ENCODE assay signal across 13 cellular contexts in the genomic region with DNA sequence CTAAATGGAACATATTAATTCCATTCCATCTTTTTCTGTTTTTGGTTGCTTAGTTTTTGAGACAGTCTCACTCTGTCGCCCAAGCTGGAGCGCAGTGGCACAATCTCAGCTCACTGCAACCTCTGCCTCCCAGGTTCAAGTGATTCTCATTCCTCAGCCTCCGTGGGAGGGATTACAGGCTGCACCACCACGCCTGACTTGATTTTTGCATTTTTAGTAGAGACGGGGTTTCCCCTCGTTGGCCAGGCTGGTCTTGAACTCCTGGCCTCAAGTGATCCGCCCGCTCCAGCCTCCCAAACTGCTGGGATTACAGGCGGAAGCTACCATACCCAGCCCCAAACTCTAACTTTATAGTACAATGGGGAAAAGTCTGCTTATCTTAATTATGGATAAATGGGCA. TPM values are rescaled to one million over a fixed set of nuclear protein-coding genes. Genes with fewer than 3 reads are reported as not detected.
DNase-seq lines count a peak whose midpoint lies in the region; ATAC-seq, FAIRE-seq and TF ChIP-seq lines count a peak whose summit lies in the region.
"Had no signal": no experiment of that assay in that cellular context is flagged by ENCODE, and none has a peak within 500 bp of the region (broad histone marks: within the 10 kb centered on the region; RNA-seq: fewer than 3 reads in every experiment).

No MANE protein-coding gene starts in this region.

- peaks cover 99% of the 10 kb centered on the region for H3K79me2 ChIP-seq in HepG2 (ENCODE audit: insufficient read depth, low read length)

- H3K4me1 ChIP-seq in HepG2 (ENCODE audit: insufficient read depth, low read length) (peaks cover 64% of the 10 kb centered on the region), right lobe of liver (peaks cover 0 to 39% (median 8%) of the 10 kb centered on the region in 4 donors)

- no peak overlapping the region for H3K9ac ChIP-seq in HepG2 (ENCODE audit: insufficient read depth, low read depth, low read length)

- H3K27me3 ChIP-seq in HepG2 (ENCODE audit: control insufficient read depth in 1 of 2, insufficient read depth in 2 of 2, low read length in 2 of 2) (no peaks in the 10 kb centered on the region), right lobe of liver (no peaks in the 10 kb centered on the region)
- H3K27me3 ChIP-seq: stomach had no signal

- TF ChIP-seq POLR2A in HepG2 (IDR thresholded peaks at IDR 0.05; ENCODE audit: insufficient read depth in 1 of 2, low read depth in 2 of 2, low read length in 2 of 2) (no peak), right lobe of liver (IDR thresholded peaks at IDR 0.05) (no peak)

- H3K36me3 Mint-ChIP-seq in central memory CD8-positive, alpha-beta T cell (ENCODE audit: insufficient read depth), result peaks cover 47% of the 10 kb centered on the region

- H3K27ac ChIP-seq in HepG2 (ENCODE audit: extremely low read length, insufficient read depth, low read length), result no peak overlapping the region
- H3K27ac ChIP-seq in right lobe of liver, result no peak overlapping the region

- in situ Hi-C loops in HepG2 (cut with HindIII; ENCODE audit: extremely low pct_ligation_motif_present, low pct_unique_long_range_greater_than_20kb), result no loop called here

- TF ChIP-seq RAD21 in HepG2 (CRISPR knock-in tag; IDR thresholded peaks at IDR 0.05), result no peak

- TF ChIP-seq CTCF in HepG2 (CRISPR knock-in tag; IDR thresholded peaks at IDR 0.05) (no peak), right lobe of liver (IDR thresholded peaks at IDR 0.05) (no peak)

- peaks cover 78% of the 10 kb centered on the region for H3K4me1 Mint-ChIP-seq in central memory CD8-positive, alpha-beta T cell

- ATAC-seq in HepG2, result no peak
- ATAC-seq in right lobe of liver, result no peak
- ATAC-seq in HG02852 (IDR thresholded peaks at IDR 0.05; ENCODE audit: unreplicated experiment), result peak; percentile 64
- ATAC-seq in central memory CD8-positive, alpha-beta T cell (replicated peaks; ENCODE audit: extremely low read depth, poor library complexity, severe bottlenecking), result no peak
- ATAC-seq in HG02981 (IDR thresholded peaks at IDR 0.05; ENCODE audit: unreplicated experiment), result no peak
- ATAC-seq in HG03571 (IDR thresholded peaks at IDR 0.05; ENCODE audit: unreplicated experiment), result no peak

- no peaks in the 10 kb centered on the region for H3K9me3 Mint-ChIP-seq in central memory CD8-positive, alpha-beta T cell

- WGBS in HepG2 (ENCODE audit: low lambda C conversion rate), result 93% methylated on average over 9 of the region's 9 CpGs
- 72% methylated on average over 9 of the region's 9 CpGs for WGBS in right lobe of liver (ENCODE audit: insufficient coverage, low coverage, low lambda C conversion rate, missing lambda C conversion rate)

- 0 out of 2 replicates have a peak overlapping the region, but pooled peaks have one; percentile 15 for H3K4me2 ChIP-seq in HepG2 (ENCODE audit: low read depth, low read length)

- FAIRE-seq in HepG2 (lab: Jason Lieb, UNC), result no peak

- no peaks in the 10 kb centered on the region for H3K9me3 ChIP-seq in HepG2 (ENCODE audit: low read length)
- no peaks in the 10 kb centered on the region for H3K9me3 ChIP-seq in right lobe of liver
- H3K9me3 ChIP-seq: stomach had no signal

- BruUV-seq in HepG2 (replicated peaks; lab: Mats Ljungman, UMichigan), result no TSS peak

- peaks cover 97% of the 10 kb centered on the region for H4K20me1 ChIP-seq in HepG2 (ENCODE audit: insufficient read depth, low read length)

- H3K4me3 ChIP-seq in HepG2 (replicated peaks in 1 of 3; ENCODE audit: insufficient read depth in 1 of 3, low read depth in 2 of 3, low read length in 3 of 3) (no peak overlapping the region), right lobe of liver (no peak overlapping the region)
- H3K4me3 ChIP-seq: stomach had no signal

- CTCF ChIA-PET in HepG2 (lab: Yijun Ruan, JAX; ENCODE audit: low intra/inter-chr PET ratio, low total read pairs), result no interaction called here

- intact Hi-C loops in HepG2 (cut with micrococcal nuclease; ENCODE audit: unreplicated experiment) (loop anchor here (5.0 kb wide), 1 partner anchor 55 kb away; no protein-coding TSS in a partner anchor), right lobe of liver (cut with DNase I) (no loop called here)

- H3K27me3 Mint-ChIP-seq in central memory CD8-positive, alpha-beta T cell, result no peaks in the 10 kb centered on the region

- POLR2A ChIA-PET in HepG2 (lab: Yijun Ruan, JAX), result no interaction called here

- H3K27ac Mint-ChIP-seq in central memory CD8-positive, alpha-beta T cell (ENCODE audit: low read depth), result peak overlapping the region; percentile 44

- TF ChIP-seq EP300 in HepG2 (IDR thresholded peaks at IDR 0.05; ENCODE audit: low read depth in 2 of 2, low read length in 2 of 2) (no peak), HepG2 (CRISPR knock-in tag; IDR thresholded peaks at IDR 0.05; ENCODE audit: borderline replicate concordance) (no peak)

- peak overlapping the region; percentile 0 for H3K4me3 Mint-ChIP-seq in central memory CD8-positive, alpha-beta T cell

- no peak overlapping the region for H2AFZ ChIP-seq in HepG2 (ENCODE audit: low read length)

- H3K36me3 ChIP-seq in HepG2 (replicated peaks in 1 of 2; ENCODE audit: control insufficient read depth in 1 of 2, insufficient read depth in 2 of 2, low read length in 2 of 2), result peaks cover 6 to 43% of the 10 kb centered on the region in 2 experiments
- peaks cover 0 to 5% (median 0%) of the 10 kb centered on the region in 4 donors for H3K36me3 ChIP-seq in right lobe of liver

- DNase-seq in HepG2 (ENCODE audit: low spot score), result no peak
- DNase-seq in right lobe of liver, result no peak
- DNase-seq in central memory CD8-positive, alpha-beta T cell (ENCODE audit: low spot score in 2 of 2), result no peak
- no peak for DNase-seq in NCI-H345 (lab: John Stamatoyannopoulos, UW)
- DNase-seq in DMS153 (lab: John Stamatoyannopoulos, UW), result no peak
- DNase-seq: C1 segment of cervical spinal cord, caudate nucleus, islet precursor cell, NCI-H446 treated with DMSO at 0.1 percent for 48 hours, stomach had no signal

TF ChIP-seq in HepG2, 621 proteins besides CTCF, POLR2A, EP300 and RAD21 (continues in another document):
- TF ChIP-seq U2AF1 (optimal IDR thresholded peaks at IDR 0.05; ENCODE audit: low read depth, low read length) (no peak), ZNF737 (CRISPR knock-in tag; IDR thresholded peaks at IDR 0.05; ENCODE audit: borderline replicate concordance) (no peak), ELF4 (CRISPR knock-in tag; IDR thresholded peaks at IDR 0.05; ENCODE audit: borderline replicate concordance) (no peak), AGO1 (IDR thresholded peaks at IDR 0.05; ENCODE audit: low read depth, low read length, poor library complexity, severe bottlenecking) (no peak)
- TF ChIP-seq, protein P1, sequence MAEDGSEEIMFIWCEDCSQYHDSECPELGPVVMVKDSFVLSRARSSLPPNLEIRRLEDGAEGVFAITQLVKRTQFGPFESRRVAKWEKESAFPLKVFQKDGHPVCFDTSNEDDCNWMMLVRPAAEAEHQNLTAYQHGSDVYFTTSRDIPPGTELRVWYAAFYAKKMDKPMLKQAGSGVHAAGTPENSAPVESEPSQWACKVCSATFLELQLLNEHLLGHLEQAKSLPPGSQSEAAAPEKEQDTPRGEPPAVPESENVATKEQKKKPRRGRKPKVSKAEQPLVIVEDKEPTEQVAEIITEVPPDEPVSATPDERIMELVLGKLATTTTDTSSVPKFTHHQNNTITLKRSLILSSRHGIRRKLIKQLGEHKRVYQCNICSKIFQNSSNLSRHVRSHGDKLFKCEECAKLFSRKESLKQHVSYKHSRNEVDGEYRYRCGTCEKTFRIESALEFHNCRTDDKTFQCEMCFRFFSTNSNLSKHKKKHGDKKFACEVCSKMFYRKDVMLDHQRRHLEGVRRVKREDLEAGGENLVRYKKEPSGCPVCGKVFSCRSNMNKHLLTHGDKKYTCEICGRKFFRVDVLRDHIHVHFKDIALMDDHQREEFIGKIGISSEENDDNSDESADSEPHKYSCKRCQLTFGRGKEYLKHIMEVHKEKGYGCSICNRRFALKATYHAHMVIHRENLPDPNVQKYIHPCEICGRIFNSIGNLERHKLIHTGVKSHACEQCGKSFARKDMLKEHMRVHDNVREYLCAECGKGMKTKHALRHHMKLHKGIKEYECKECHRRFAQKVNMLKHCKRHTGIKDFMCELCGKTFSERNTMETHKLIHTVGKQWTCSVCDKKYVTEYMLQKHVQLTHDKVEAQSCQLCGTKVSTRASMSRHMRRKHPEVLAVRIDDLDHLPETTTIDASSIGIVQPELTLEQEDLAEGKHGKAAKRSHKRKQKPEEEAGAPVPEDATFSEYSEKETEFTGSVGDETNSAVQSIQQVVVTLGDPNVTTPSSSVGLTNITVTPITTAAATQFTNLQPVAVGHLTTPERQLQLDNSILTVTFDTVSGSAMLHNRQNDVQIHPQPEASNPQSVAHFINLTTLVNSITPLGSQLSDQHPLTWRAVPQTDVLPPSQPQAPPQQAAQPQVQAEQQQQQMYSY (CRISPR knock-in tag; IDR thresholded peaks at IDR 0.05), result no peak

RNA-seq across cellular contexts. Expression of gene HNRNPD, which starts 11.2 kb away (rescaled TPM):
- 64.0 and 156 TPM in 2 replicates for total RNA-seq in HepG2 (2016; rRNA removed; fragmentation: Illumina TruSeq; extraction: Trizol)
- total RNA-seq in HepG2 (2016; cell fraction: cytosol; rRNA removed; fragmentation: Illumina TruSeq; extraction: Trizol; ENCODE audit: low read depth), result 12.3 and 15.1 TPM in 2 replicates
- 61.5 and 145 TPM in 2 replicates for total RNA-seq in HepG2 (2016; cell fraction: insoluble cytoplasmic fraction; rRNA removed; fragmentation: Illumina TruSeq; extraction: Trizol)
- total RNA-seq in HepG2 (2016; cell fraction: membrane; rRNA removed; fragmentation: Illumina TruSeq; extraction: Trizol), result 46.1 and 47.0 TPM in 2 replicates
- 110 and 134 TPM in 2 replicates for total RNA-seq in HepG2 (2016; cell fraction: nucleus; rRNA removed; fragmentation: Illumina TruSeq; extraction: Trizol)
- 54.1 and 69.7 TPM in 2 replicates for polyA plus RNA-seq in HepG2 (2011; rRNA removed)
- polyA plus RNA-seq in HepG2 (2011; cell fraction: cytosol; rRNA removed), result 21.8 and 23.3 TPM in 2 replicates
- 176 and 244 TPM in 2 replicates for polyA plus RNA-seq in HepG2 (2011; cell fraction: nucleus; rRNA removed)
- 157 and 239 TPM in 2 replicates for polyA plus RNA-seq in HepG2 (2012)
- 53.9 and 55.1 TPM in 2 replicates for polyA plus RNA-seq in HepG2 (2016; cell fraction: cytosol; fragmentation: Illumina TruSeq; extraction: Trizol; ENCODE audit: low read depth)
- polyA plus RNA-seq in HepG2 (2016; cell fraction: insoluble cytoplasmic fraction; fragmentation: Illumina TruSeq; extraction: Trizol; ENCODE audit: low read depth), result 522 and 595 TPM in 2 replicates
- polyA plus RNA-seq in HepG2 (2016; cell fraction: membrane; fragmentation: Illumina TruSeq; extraction: Trizol; ENCODE audit: low read depth), result 102 and 109 TPM in 2 replicates
- 411 and 423 TPM in 2 replicates for polyA plus RNA-seq in HepG2 (2016; cell fraction: nucleus; fragmentation: Illumina TruSeq; extraction: Trizol; ENCODE audit: insufficient read depth, low read depth)
- 13.6 and 19.8 TPM in 2 replicates for polyA minus RNA-seq in HepG2 (2011; rRNA and poly(A)+ RNA removed; ENCODE audit: low replicate concordance)
- 28.6 and 36.3 TPM in 2 replicates for polyA minus RNA-seq in HepG2 (2011; cell fraction: cytosol; rRNA and poly(A)+ RNA removed)
- 93.0 and 117 TPM in 2 replicates for polyA minus RNA-seq in HepG2 (2011; cell fraction: nucleus; rRNA and poly(A)+ RNA removed)
- 10 to 100 TPM; 34.5 to 67.1 (median 42.6) TPM for total RNA-seq in right lobe of liver
